Comparison of ENCODE assay signal across 18 cellular contexts in genomic region chrX:124925681-124926080, GRCh38. TPM values are rescaled to one million over a fixed set of nuclear protein-coding genes. Genes with fewer than 3 reads are reported as not detected.
DNase-seq lines count a peak whose midpoint lies in the region; ATAC-seq, FAIRE-seq and TF ChIP-seq lines count a peak whose summit lies in the region.
"Had no signal": no experiment of that assay in that cellular context is flagged by ENCODE, and none has a peak within 500 bp of the region (broad histone marks: within the 10 kb centered on the region; RNA-seq: fewer than 3 reads in every experiment).

No MANE protein-coding gene starts in this region.

- no peaks in the 10 kb centered on the region for H3K79me2 ChIP-seq in astrocyte (ENCODE audit: insufficient read depth, low read length)

- H4K20me1 ChIP-seq in astrocyte (ENCODE audit: insufficient read depth, low read length) = no peaks in the 10 kb centered on the region

- H3K4me1 Mint-ChIP-seq in astrocyte (ENCODE audit: low read depth, unreplicated experiment) (no peaks in the 10 kb centered on the region), natural killer cell (peaks cover 0 to 5% of the 10 kb centered on the region in 2 donors)
- H3K4me1 Mint-ChIP-seq: CD14-positive monocyte had no signal

- H3K27ac Mint-ChIP-seq in astrocyte (ENCODE audit: unreplicated experiment) = no peak overlapping the region
- no peak overlapping the region for H3K27ac Mint-ChIP-seq in natural killer cell
- H3K27ac Mint-ChIP-seq: CD14-positive monocyte; CD8-positive, alpha-beta T cell had no signal

- H3K36me3 Mint-ChIP-seq in astrocyte (ENCODE audit: low read depth, unreplicated experiment) = no peaks in the 10 kb centered on the region
- no peaks in the 10 kb centered on the region for H3K36me3 Mint-ChIP-seq in natural killer cell
- H3K36me3 Mint-ChIP-seq: CD14-positive monocyte; CD8-positive, alpha-beta T cell had no signal

- H3K27ac ChIP-seq in astrocyte (ENCODE audit: low read depth, low read length) (no peak overlapping the region), suprapubic skin (no peak overlapping the region)
- H3K27ac ChIP-seq: 22Rv1 had no signal

- ATAC-seq in GM19463 (IDR thresholded peaks at IDR 0.05; ENCODE audit: unreplicated experiment) (no peak), natural killer cell (no peak)
- ATAC-seq: CD8-positive, alpha-beta T cell had no signal

- H3K4me3 Mint-ChIP-seq in astrocyte (ENCODE audit: unreplicated experiment) = no peak overlapping the region
- H3K4me3 Mint-ChIP-seq in natural killer cell = no peak overlapping the region
- H3K4me3 Mint-ChIP-seq: CD14-positive monocyte; CD8-positive, alpha-beta T cell had no signal

- no peak for TF ChIP-seq EP300 in suprapubic skin (IDR thresholded peaks at IDR 0.05)

- no peak overlapping the region for H3K4me2 ChIP-seq in astrocyte (ENCODE audit: low read length)

- WGBS in suprapubic skin = 77% methylated on average over 1 of the region's 1 CpG

- H2AFZ ChIP-seq in astrocyte (ENCODE audit: low read depth, low read length) = no peak overlapping the region

- TF ChIP-seq CTCF in LNCaP clone FGC (IDR thresholded peaks at IDR 0.05; ENCODE audit: control insufficient read depth, extremely low read depth, insufficient read depth) (no peak), astrocyte (IDR thresholded peaks at IDR 0.05; ENCODE audit: insufficient read depth, low read depth, low read length) (no peak), natural killer cell (IDR thresholded peaks at IDR 0.05) (no peak), suprapubic skin (IDR thresholded peaks at IDR 0.05) (no peak)

- peak; percentile 19 to 76 for DNase-seq in NCI-H2081 (lab: John Stamatoyannopoulos, UW)
- no peak for DNase-seq in NCI-H2081 treated with DMSO at 0.1 percent for 48 hours (lab: John Stamatoyannopoulos, UW)
- peak; percentile 3 for DNase-seq in COLO668 (lab: John Stamatoyannopoulos, UW; ENCODE audit: unreplicated experiment)
- peak; percentile 21 for DNase-seq in LNCaP clone FGC (ENCODE audit: low read depth)
- DNase-seq in astrocyte (ENCODE audit: low read depth) = no peak
- no peak for DNase-seq in natural killer cell
- no peak for DNase-seq in suprapubic skin (ENCODE audit: low spot score in 2 of 2)
- DNase-seq: Caco-2; CD8-positive, alpha-beta T cell; DMS79 treated with DMSO at 0.1 percent for 48 hours; EL had no signal

- H3K9ac ChIP-seq in astrocyte (ENCODE audit: low read length) = no peak overlapping the region

- H3K27me3 Mint-ChIP-seq in astrocyte (ENCODE audit: low read depth, unreplicated experiment) = no peaks in the 10 kb centered on the region
- H3K27me3 Mint-ChIP-seq in natural killer cell (ENCODE audit: low read depth in 2 of 2) = peaks cover 10 to 33% of the 10 kb centered on the region in 2 donors

- no peaks in the 10 kb centered on the region for H3K36me3 ChIP-seq in astrocyte (ENCODE audit: insufficient read depth, low read length)
- no peaks in the 10 kb centered on the region for H3K36me3 ChIP-seq in suprapubic skin
- H3K36me3 ChIP-seq: HAP-1 had no signal

- H3K27me3 ChIP-seq in astrocyte (ENCODE audit: insufficient read depth, low read length) = no peaks in the 10 kb centered on the region
- no peaks in the 10 kb centered on the region for H3K27me3 ChIP-seq in suprapubic skin

- TF ChIP-seq POLR2A in suprapubic skin (IDR thresholded peaks at IDR 0.05) = no peak

- no peaks in the 10 kb centered on the region for H3K9me3 Mint-ChIP-seq in astrocyte (ENCODE audit: unreplicated experiment)
- H3K9me3 Mint-ChIP-seq in natural killer cell = no peaks in the 10 kb centered on the region
- H3K9me3 Mint-ChIP-seq: CD8-positive, alpha-beta T cell had no signal

- H3K4me1 ChIP-seq in astrocyte (ENCODE audit: insufficient read depth, low read length) (no peaks in the 10 kb centered on the region), suprapubic skin (no peaks in the 10 kb centered on the region)
- H3K4me1 ChIP-seq: Caco-2, HAP-1 had no signal

- H3K4me3 ChIP-seq in LNCaP clone FGC (ENCODE audit: low read depth, low read length) (no peak overlapping the region), astrocyte (ENCODE audit: insufficient read depth, low read depth, low read length) (no peak overlapping the region), suprapubic skin (no peak overlapping the region)
- H3K4me3 ChIP-seq: HAP-1 had no signal

- intact Hi-C loops in natural killer cell (cut with micrococcal nuclease) = no loop called here

- FAIRE-seq in astrocyte (lab: Jason Lieb, UNC) = peak; percentile 76
- FAIRE-seq: G401.6, GM12891, H1 had no signal

- H3K9me3 ChIP-seq in astrocyte (ENCODE audit: insufficient read depth, low read depth, low read length) (no peaks in the 10 kb centered on the region), suprapubic skin (no peaks in the 10 kb centered on the region)
- H3K9me3 ChIP-seq: Caco-2, HAP-1 had no signal

RNA-seq across cellular contexts. Expression of gene TENM1, which starts 37.9 kb away (rescaled TPM):
- total RNA-seq in astrocyte (0.50 and 0.52 TPM in 2 replicates), natural killer cell (1 to 10 TPM; 4.3 to 5.2 (median 5.2) TPM), suprapubic skin (1 to 10 TPM; 1.1 to 5.6 (median 2.0) TPM)

Comparison
In these comparisons a context has a peak if more than half of its experiments do, and no peak if none do; other contexts are left out.
1. DNase-seq: peak in NCI-H2081 (2 of 2), COLO668 (single experiment) and LNCaP clone FGC (single experiment); none in NCI-H2081 treated with DMSO at 0.1 percent for 48 hours (single experiment), astrocyte (single experiment), natural killer cell (single experiment) and suprapubic skin (0 of 2).